In the genomic region with DNA sequence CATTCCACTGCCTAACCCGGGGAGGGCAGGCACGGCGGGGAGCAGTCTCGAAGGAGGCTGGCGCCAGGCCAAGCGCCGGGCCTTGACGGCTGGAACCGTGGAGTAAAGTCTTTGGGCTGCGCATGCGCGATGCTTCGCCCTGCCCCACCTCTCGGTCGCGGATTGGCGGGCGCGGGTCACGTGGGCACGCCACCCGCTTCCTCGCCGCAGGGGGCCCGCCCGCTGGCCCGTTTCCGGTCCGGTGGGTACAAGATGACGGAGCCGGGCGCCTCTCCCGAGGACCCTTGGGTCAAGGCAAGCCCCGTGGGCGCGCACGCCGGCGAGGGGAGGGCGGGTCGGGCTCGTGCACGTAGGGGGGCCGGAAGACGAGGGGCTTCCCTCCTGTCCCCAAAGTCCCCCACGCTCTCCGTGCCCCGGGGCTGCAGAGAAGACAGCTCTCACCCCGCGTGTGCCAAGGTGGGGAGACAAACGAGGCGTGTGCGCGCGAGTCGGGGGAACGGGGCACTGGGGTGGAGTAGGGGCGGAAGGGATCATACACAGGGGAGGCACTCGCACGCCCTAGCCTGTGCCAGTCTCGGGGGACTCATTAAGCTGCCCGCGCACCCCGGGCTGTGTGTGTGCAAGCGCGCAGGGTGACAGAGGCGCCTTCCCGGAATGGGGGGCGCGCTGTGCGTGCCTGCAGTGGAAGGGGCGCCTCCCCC, we compare ENCODE assay signal across 1 cellular context.
TF ChIP-seq lines count a peak whose summit lies in the region.

A gene with protein sequence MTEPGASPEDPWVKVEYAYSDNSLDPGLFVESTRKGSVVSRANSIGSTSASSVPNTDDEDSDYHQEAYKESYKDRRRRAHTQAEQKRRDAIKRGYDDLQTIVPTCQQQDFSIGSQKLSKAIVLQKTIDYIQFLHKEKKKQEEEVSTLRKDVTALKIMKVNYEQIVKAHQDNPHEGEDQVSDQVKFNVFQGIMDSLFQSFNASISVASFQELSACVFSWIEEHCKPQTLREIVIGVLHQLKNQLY (plus strand): TSS at position 228 of the 701 bp plus-strand sequence. CDS start 25 bp downstream, at position 253.

TF ChIP-seq in K562, 482 proteins besides CTCF, POLR2A, EP300 and RAD21 (continued from another document and continues in another):
- TF ChIP-seq JUNB (CRISPR knock-in tag; conservative IDR thresholded peaks at IDR 0.05) = no peak
- peak; percentile 63; the same call in 1 of the 2 replicates for TF ChIP-seq ZC3H11A (IDR thresholded peaks at IDR 0.05; ENCODE audit: low read depth, low read length)
- no peak for TF ChIP-seq BRCA1 (IDR thresholded peaks at IDR 0.05)
- TF ChIP-seq BRCA1 (CRISPR knock-in tag; IDR thresholded peaks at IDR 0.05) = no peak
- no peak for TF ChIP-seq TAL1 (IDR thresholded peaks at IDR 0.05)
- TF ChIP-seq FOXJ3 (CRISPR knock-in tag; IDR thresholded peaks at IDR 0.05) = no peak
- no peak for TF ChIP-seq THRAP3 (IDR thresholded peaks at IDR 0.05; ENCODE audit: borderline replicate concordance)
- TF ChIP-seq ZNF436 (CRISPR knock-in tag; IDR thresholded peaks at IDR 0.05) = no peak
- TF ChIP-seq, protein P1, sequence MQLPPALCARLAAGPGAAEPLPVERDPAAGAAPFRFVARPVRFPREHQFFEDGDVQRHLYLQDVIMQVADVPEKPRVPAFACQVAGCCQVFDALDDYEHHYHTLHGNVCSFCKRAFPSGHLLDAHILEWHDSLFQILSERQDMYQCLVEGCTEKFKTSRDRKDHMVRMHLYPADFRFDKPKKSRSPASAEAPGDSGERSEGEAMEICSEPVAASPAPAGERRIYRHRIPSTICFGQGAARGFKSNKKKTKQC (CRISPR knock-in tag; IDR thresholded peaks at IDR 0.05) = no peak
- TF ChIP-seq MCM7 (IDR thresholded peaks at IDR 0.05) = no peak
- TF ChIP-seq, protein P2, sequence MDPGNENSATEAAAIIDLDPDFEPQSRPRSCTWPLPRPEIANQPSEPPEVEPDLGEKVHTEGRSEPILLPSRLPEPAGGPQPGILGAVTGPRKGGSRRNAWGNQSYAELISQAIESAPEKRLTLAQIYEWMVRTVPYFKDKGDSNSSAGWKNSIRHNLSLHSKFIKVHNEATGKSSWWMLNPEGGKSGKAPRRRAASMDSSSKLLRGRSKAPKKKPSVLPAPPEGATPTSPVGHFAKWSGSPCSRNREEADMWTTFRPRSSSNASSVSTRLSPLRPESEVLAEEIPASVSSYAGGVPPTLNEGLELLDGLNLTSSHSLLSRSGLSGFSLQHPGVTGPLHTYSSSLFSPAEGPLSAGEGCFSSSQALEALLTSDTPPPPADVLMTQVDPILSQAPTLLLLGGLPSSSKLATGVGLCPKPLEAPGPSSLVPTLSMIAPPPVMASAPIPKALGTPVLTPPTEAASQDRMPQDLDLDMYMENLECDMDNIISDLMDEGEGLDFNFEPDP (CRISPR knock-in tag; IDR thresholded peaks at IDR 0.05) = no peak
- TF ChIP-seq, protein P3, sequence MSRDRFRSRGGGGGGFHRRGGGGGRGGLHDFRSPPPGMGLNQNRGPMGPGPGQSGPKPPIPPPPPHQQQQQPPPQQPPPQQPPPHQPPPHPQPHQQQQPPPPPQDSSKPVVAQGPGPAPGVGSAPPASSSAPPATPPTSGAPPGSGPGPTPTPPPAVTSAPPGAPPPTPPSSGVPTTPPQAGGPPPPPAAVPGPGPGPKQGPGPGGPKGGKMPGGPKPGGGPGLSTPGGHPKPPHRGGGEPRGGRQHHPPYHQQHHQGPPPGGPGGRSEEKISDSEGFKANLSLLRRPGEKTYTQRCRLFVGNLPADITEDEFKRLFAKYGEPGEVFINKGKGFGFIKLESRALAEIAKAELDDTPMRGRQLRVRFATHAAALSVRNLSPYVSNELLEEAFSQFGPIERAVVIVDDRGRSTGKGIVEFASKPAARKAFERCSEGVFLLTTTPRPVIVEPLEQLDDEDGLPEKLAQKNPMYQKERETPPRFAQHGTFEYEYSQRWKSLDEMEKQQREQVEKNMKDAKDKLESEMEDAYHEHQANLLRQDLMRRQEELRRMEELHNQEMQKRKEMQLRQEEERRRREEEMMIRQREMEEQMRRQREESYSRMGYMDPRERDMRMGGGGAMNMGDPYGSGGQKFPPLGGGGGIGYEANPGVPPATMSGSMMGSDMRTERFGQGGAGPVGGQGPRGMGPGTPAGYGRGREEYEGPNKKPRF (IDR thresholded peaks at IDR 0.05; ENCODE audit: low read depth, low read length) = no peak
- TF ChIP-seq, protein P4, sequence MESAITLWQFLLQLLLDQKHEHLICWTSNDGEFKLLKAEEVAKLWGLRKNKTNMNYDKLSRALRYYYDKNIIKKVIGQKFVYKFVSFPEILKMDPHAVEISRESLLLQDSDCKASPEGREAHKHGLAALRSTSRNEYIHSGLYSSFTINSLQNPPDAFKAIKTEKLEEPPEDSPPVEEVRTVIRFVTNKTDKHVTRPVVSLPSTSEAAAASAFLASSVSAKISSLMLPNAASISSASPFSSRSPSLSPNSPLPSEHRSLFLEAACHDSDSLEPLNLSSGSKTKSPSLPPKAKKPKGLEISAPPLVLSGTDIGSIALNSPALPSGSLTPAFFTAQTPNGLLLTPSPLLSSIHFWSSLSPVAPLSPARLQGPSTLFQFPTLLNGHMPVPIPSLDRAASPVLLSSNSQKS (CRISPR knock-in tag; IDR thresholded peaks at IDR 0.05) = no peak
- no peak; the same call in 1 of the 2 replicates for TF ChIP-seq CREM (IDR thresholded peaks at IDR 0.05; ENCODE audit: low read depth)
- TF ChIP-seq ZNF232 (CRISPR knock-in tag; IDR thresholded peaks at IDR 0.05) = no peak
- TF ChIP-seq RB1 (IDR thresholded peaks at IDR 0.05; ENCODE audit: low read depth) = peak; percentile 13; the same call in 1 of the 2 replicates
- TF ChIP-seq CBFA2T2 (conservative IDR thresholded peaks at IDR 0.05) = peak; percentile 83
- TF ChIP-seq NFE2L1 (tag; IDR thresholded peaks at IDR 0.05; ENCODE audit: borderline replicate concordance, low read depth) = no peak
- peak; percentile 29 for TF ChIP-seq HNRNPLL (IDR thresholded peaks at IDR 0.05; ENCODE audit: low read depth, low read length, poor library complexity, severe bottlenecking)
- no peak for TF ChIP-seq NR2C1 (IDR thresholded peaks at IDR 0.05)
- no peak for TF ChIP-seq NR2C1 (tag; IDR thresholded peaks at IDR 0.05)
- TF ChIP-seq NCOA1 (IDR thresholded peaks at IDR 0.05; ENCODE audit: low read depth) = no peak
- TF ChIP-seq, protein P5, sequence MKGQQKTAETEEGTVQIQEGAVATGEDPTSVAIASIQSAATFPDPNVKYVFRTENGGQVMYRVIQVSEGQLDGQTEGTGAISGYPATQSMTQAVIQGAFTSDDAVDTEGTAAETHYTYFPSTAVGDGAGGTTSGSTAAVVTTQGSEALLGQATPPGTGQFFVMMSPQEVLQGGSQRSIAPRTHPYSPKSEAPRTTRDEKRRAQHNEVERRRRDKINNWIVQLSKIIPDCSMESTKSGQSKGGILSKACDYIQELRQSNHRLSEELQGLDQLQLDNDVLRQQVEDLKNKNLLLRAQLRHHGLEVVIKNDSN (CRISPR knock-in tag; IDR thresholded peaks at IDR 0.05) = peak; percentile 99
- TF ChIP-seq SMARCB1 (IDR thresholded peaks at IDR 0.05; ENCODE audit: insufficient read length, low read depth) = no peak
- no peak for TF ChIP-seq CBX5 (IDR thresholded peaks at IDR 0.05; ENCODE audit: borderline replicate concordance, low read depth)
- TF ChIP-seq YY1 (IDR thresholded peaks at IDR 0.05; ENCODE audit: borderline replicate concordance in 1 of 3, control insufficient read depth in 1 of 3, extremely low read depth in 1 of 3, insufficient read depth in 3 of 3, insufficient read length in 1 of 3, insufficient replicate concordance in 2 of 3, low read depth in 1 of 3, low read length in 2 of 3) = peak; percentile 68 to 95 (median 85)
- TF ChIP-seq, protein P6, sequence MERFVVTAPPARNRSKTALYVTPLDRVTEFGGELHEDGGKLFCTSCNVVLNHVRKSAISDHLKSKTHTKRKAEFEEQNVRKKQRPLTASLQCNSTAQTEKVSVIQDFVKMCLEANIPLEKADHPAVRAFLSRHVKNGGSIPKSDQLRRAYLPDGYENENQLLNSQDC (CRISPR knock-in tag; IDR thresholded peaks at IDR 0.05) = no peak
- peak; percentile 20 for TF ChIP-seq KDM5B (IDR thresholded peaks at IDR 0.05; ENCODE audit: insufficient replicate concordance, low read depth, low read length)
- peak in 1 of 2 experiments; percentile 66; a peak in 3 of 4 replicates for TF ChIP-seq SIN3A (IDR thresholded peaks at IDR 0.05; ENCODE audit: borderline replicate concordance in 2 of 2, control insufficient read depth in 1 of 2, low read depth in 2 of 2, low read length in 2 of 2)
- TF ChIP-seq, protein P7, sequence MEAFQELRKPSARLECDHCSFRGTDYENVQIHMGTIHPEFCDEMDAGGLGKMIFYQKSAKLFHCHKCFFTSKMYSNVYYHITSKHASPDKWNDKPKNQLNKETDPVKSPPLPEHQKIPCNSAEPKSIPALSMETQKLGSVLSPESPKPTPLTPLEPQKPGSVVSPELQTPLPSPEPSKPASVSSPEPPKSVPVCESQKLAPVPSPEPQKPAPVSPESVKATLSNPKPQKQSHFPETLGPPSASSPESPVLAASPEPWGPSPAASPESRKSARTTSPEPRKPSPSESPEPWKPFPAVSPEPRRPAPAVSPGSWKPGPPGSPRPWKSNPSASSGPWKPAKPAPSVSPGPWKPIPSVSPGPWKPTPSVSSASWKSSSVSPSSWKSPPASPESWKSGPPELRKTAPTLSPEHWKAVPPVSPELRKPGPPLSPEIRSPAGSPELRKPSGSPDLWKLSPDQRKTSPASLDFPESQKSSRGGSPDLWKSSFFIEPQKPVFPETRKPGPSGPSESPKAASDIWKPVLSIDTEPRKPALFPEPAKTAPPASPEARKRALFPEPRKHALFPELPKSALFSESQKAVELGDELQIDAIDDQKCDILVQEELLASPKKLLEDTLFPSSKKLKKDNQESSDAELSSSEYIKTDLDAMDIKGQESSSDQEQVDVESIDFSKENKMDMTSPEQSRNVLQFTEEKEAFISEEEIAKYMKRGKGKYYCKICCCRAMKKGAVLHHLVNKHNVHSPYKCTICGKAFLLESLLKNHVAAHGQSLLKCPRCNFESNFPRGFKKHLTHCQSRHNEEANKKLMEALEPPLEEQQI (IDR thresholded peaks at IDR 0.05) = no peak
- no peak for TF ChIP-seq NONO (IDR thresholded peaks at IDR 0.05; ENCODE audit: low read depth in 2 of 2, low read length in 1 of 2)
- TF ChIP-seq OTX1 (CRISPR knock-in tag; IDR thresholded peaks at IDR 0.05) = no peak
- no peak for TF ChIP-seq MAFK (IDR thresholded peaks at IDR 0.05; ENCODE audit: low read length)
- no peak for TF ChIP-seq ZNF263 (CRISPR knock-in tag; IDR thresholded peaks at IDR 0.05; ENCODE audit: borderline replicate concordance)
- TF ChIP-seq, protein P8, sequence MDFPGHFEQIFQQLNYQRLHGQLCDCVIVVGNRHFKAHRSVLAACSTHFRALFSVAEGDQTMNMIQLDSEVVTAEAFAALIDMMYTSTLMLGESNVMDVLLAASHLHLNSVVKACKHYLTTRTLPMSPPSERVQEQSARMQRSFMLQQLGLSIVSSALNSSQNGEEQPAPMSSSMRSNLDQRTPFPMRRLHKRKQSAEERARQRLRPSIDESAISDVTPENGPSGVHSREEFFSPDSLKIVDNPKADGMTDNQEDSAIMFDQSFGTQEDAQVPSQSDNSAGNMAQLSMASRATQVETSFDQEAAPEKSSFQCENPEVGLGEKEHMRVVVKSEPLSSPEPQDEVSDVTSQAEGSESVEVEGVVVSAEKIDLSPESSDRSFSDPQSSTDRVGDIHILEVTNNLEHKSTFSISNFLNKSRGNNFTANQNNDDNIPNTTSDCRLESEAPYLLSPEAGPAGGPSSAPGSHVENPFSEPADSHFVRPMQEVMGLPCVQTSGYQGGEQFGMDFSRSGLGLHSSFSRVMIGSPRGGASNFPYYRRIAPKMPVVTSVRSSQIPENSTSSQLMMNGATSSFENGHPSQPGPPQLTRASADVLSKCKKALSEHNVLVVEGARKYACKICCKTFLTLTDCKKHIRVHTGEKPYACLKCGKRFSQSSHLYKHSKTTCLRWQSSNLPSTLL (IDR thresholded peaks at IDR 0.05) = no peak
- TF ChIP-seq FOS (IDR thresholded peaks at IDR 0.05; ENCODE audit: extremely low read depth, insufficient read length) = peak; percentile 71
- TF ChIP-seq ZNF507 (tag; conservative IDR thresholded peaks at IDR 0.05) = no peak
- TF ChIP-seq SMAD4 (CRISPR knock-in tag; conservative IDR thresholded peaks at IDR 0.05) = peak; percentile 77; the same call in 1 of the 2 replicates
- TF ChIP-seq C11orf30 (IDR thresholded peaks at IDR 0.05; ENCODE audit: low read depth) = no peak
